Comparison of ENCODE assay signal across 8 cellular contexts in the genomic region with DNA sequence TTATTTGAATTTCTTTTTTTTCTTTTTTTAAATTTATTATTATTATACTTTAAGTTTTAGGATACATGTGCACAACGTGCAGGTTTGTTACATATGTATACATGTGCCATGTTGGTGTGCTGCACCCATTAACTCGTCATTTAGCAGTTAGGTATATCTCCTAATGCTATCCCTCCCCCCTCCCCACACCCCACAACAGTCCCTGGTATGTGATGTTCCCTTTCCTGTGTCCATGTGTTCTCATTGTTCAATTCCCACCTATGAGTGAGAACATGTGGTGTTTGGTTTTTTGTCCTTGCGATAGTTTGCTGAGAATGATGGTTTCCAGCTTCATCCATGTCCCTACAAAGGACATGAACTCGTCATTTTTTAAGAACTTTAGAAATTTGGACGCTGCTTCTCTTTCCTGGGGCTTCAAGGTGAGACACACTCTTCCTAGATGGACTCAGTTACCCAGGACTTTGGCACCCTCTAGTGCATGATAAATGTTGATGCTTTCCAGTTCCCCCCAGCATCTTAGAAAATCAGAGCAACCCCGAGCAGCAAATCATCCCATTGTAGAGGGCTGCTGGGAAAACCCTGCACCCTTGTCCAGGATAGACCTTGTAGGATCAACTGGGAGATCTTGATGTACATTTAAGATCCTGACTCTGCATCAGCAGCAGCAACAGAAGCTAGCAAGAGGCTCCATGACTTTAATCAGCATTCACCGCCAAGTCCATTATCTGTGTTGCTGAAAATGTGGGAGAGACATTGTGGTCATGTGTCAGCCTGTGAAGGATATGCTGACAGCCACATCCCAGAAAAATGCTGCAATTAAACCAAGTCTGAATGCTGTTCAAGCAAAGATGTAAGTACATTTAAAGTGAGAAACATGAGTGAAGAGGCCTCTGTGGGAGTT.
A peak's percentile ranks its signal among the peaks of the same experiment; 100 is the strongest.
DNase-seq lines count a peak whose midpoint lies in the region; ATAC-seq, FAIRE-seq and TF ChIP-seq lines count a peak whose summit lies in the region.
"Not testable (repeated sequence)": the region's sequence is repeated elsewhere in the genome, so short reads cannot be mapped to it uniquely, and the experiment has no call there.

No MANE protein-coding gene starts in this region.

- H3K4me3 Mint-ChIP-seq in neural crest cell = not testable (repeated sequence)

- H2AFZ ChIP-seq in K562 (ENCODE audit: low read depth, low read length) = not testable (repeated sequence)

- not testable (repeated sequence) for H4K20me1 ChIP-seq in K562 (replicated peaks; ENCODE audit: control insufficient read depth, insufficient read depth, low read length)

- WGBS in K562 (ENCODE audit: insufficient coverage, low coverage, missing lambda C conversion rate) = 5% methylated on average over 6 of the region's 7 CpGs

- in situ Hi-C loops in GM13977 (cut with MboI; ENCODE audit: low pct_unique_long_range_greater_than_20kb, low sequenced_read_pairs, unreplicated experiment) = loop anchor here (10.0 kb wide), 1 partner anchor 499 kb away; no protein-coding TSS in a partner anchor
- in situ Hi-C loops in K562 (cut with MboI) = not testable (repeated sequence)

- not testable (repeated sequence) for H3K9me3 Mint-ChIP-seq in neural crest cell

- CTCF ChIA-PET in K562 (lab: Yijun Ruan, JAX; ENCODE audit: low intra/inter-chr PET ratio) = interaction anchor here (0.6 kb wide), 1 partner anchor 508 kb away, joined by 3 read pairs; no protein-coding TSS in a partner anchor

- not testable (repeated sequence) for H3K9ac ChIP-seq in K562 (ENCODE audit: insufficient read depth in 1 of 2, low read depth in 2 of 2, low read length in 2 of 2)

- BruUV-seq in K562 (replicated peaks; lab: Mats Ljungman, UMichigan) = not testable (repeated sequence)

- intact Hi-C loops in K562 (cut with micrococcal nuclease) = loop anchor here (1.0 to 5.0 kb wide), 3 partner anchors 300 to 1041 kb away; no protein-coding TSS in a partner anchor
- intact Hi-C loops in left ventricle myocardium inferior (cut with micrococcal nuclease) = loop anchor here (5.0 kb wide), 1 partner anchor 506 kb away; no protein-coding TSS in a partner anchor

- not testable (repeated sequence) for TF ChIP-seq POLR2A in K562 (conservative IDR thresholded peaks at IDR 0.05)

- TF ChIP-seq CTCF in BE2C (IDR thresholded peaks at IDR 0.05; ENCODE audit: low read depth, low read length) (peak; percentile 76), GM13977 (IDR thresholded peaks at IDR 0.05; ENCODE audit: extremely low read depth, insufficient read depth, missing control alignments) (peak; percentile 61), K562 (IDR thresholded peaks at IDR 0.05 in 2 of 3, conservative IDR thresholded peaks at IDR 0.05 in 1 of 3; ENCODE audit: insufficient read depth in 2 of 3, low read depth in 1 of 3, low read length in 3 of 3) (peak; percentile 54 to 66 (median 56)), left ventricle myocardium inferior (IDR thresholded peaks at IDR 0.05; ENCODE audit: borderline replicate concordance) (peak; percentile 57), neural crest cell (conservative IDR thresholded peaks at IDR 0.05) (peak; percentile 61)

- not testable (repeated sequence) for H3K27me3 ChIP-seq in BE2C; K562 (ENCODE audit: control insufficient read depth in 2 of 2, insufficient read depth in 2 of 2, low read length in 2 of 2); left ventricle myocardium inferior (ENCODE audit: low read depth)

- H3K27me3 Mint-ChIP-seq in neural crest cell (ENCODE audit: low read depth) = peaks cover 23% of the 10 kb centered on the region

- ATAC-seq in K562 = peak; percentile 84

- H3K27ac ChIP-seq in K562 (ENCODE audit: extremely low read depth, low read depth, low read length); left ventricle myocardium inferior (replicated peaks): not testable (repeated sequence)

- not testable (repeated sequence) for H3K36me3 ChIP-seq in BE2C; K562 (ENCODE audit: control insufficient read depth, insufficient read depth, low read length); left ventricle myocardium inferior

- H3K4me1 Mint-ChIP-seq in neural crest cell = not testable (repeated sequence)

- POLR2A ChIA-PET in K562 (lab: Yijun Ruan, JAX) = interaction anchor here (1.0 kb wide), 1 partner anchor 509 kb away, joined by 6 read pairs; no protein-coding TSS in a partner anchor

- not testable (repeated sequence) for H3K9me1 ChIP-seq in K562 (ENCODE audit: control insufficient read depth, insufficient read depth, low read length)

- not testable (repeated sequence) for H3K9me3 ChIP-seq in BE2C; K562 (replicated peaks; ENCODE audit: control insufficient read depth, insufficient read depth, low read depth, low read length); left ventricle myocardium inferior (replicated peaks)

- not testable (repeated sequence) for H3K4me1 ChIP-seq in BE2C; K562 (replicated peaks in 1 of 2; ENCODE audit: control insufficient read depth in 2 of 2, insufficient read depth in 2 of 2, low read length in 2 of 2); left ventricle myocardium inferior

- DNase-seq in BE2C (peak; percentile 57), GM13977 (ENCODE audit: low spot score) (peak; percentile 25), HT-29 (ENCODE audit: low spot score) (peak; percentile 42), NCI-H2081 treated with DMSO at 0.1 percent for 48 hours (lab: John Stamatoyannopoulos, UW) (peak; percentile 33), OCI-M1 (lab: John Stamatoyannopoulos, UW) (peak; percentile 46), K562 (ENCODE audit: extremely low read depth in 1 of 4, low spot score in 3 of 4) (peak; percentile 25 to 62 (median 39)), neural crest cell (ENCODE audit: low read depth, low spot score) (peak; percentile 11)
- not testable (repeated sequence) for DNase-seq in left ventricle myocardium inferior

- FAIRE-seq in K562 (lab: Jason Lieb, UNC) = peak; percentile 72

- TF ChIP-seq EP300 in K562 (IDR thresholded peaks at IDR 0.05; ENCODE audit: low read length) = not testable (repeated sequence)

- not testable (repeated sequence) for H3K79me2 ChIP-seq in K562 (ENCODE audit: control insufficient read depth, insufficient read depth, low read length)

- H3K27ac Mint-ChIP-seq in neural crest cell (ENCODE audit: unreplicated experiment) = not testable (repeated sequence)

- H3K36me3 Mint-ChIP-seq in neural crest cell (ENCODE audit: low read depth) = not testable (repeated sequence)

- peak; percentile 66 to 77 for TF ChIP-seq RAD21 in K562 (CRISPR knock-in tag; conservative IDR thresholded peaks at IDR 0.05 in 1 of 2, IDR thresholded peaks at IDR 0.05 in 1 of 2)

- not testable (repeated sequence) for H3K4me2 ChIP-seq in K562 (ENCODE audit: insufficient read depth, low read length)

- not testable (repeated sequence) for H3K4me3 ChIP-seq in BE2C (ENCODE audit: low read depth, low read length); K562; left ventricle myocardium inferior

TF ChIP-seq in K562, 482 proteins besides CTCF, POLR2A, EP300 and RAD21:
- TF ChIP-seq, protein P1, sequence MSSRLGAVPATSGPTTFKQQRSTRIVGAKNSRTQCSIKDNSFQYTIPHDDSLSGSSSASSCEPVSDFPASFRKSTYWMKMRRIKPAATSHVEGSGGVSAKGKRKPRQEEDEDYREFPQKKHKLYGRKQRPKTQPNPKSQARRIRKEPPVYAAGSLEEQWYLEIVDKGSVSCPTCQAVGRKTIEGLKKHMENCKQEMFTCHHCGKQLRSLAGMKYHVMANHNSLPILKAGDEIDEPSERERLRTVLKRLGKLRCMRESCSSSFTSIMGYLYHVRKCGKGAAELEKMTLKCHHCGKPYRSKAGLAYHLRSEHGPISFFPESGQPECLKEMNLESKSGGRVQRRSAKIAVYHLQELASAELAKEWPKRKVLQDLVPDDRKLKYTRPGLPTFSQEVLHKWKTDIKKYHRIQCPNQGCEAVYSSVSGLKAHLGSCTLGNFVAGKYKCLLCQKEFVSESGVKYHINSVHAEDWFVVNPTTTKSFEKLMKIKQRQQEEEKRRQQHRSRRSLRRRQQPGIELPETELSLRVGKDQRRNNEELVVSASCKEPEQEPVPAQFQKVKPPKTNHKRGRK (tag; IDR thresholded peaks at IDR 0.05) = 0 out of 2 replicates have a peak, but pooled peaks have one; percentile 15
- TF ChIP-seq RB1 (IDR thresholded peaks at IDR 0.05; ENCODE audit: low read depth) (0 out of 2 replicates have a peak, but pooled peaks have one; percentile 14), SMC3 (conservative IDR thresholded peaks at IDR 0.05; ENCODE audit: insufficient read depth, low read depth, low read length) (0 out of 2 replicates have a peak, but pooled peaks have one; percentile 45)
- TF ChIP-seq, protein P2, sequence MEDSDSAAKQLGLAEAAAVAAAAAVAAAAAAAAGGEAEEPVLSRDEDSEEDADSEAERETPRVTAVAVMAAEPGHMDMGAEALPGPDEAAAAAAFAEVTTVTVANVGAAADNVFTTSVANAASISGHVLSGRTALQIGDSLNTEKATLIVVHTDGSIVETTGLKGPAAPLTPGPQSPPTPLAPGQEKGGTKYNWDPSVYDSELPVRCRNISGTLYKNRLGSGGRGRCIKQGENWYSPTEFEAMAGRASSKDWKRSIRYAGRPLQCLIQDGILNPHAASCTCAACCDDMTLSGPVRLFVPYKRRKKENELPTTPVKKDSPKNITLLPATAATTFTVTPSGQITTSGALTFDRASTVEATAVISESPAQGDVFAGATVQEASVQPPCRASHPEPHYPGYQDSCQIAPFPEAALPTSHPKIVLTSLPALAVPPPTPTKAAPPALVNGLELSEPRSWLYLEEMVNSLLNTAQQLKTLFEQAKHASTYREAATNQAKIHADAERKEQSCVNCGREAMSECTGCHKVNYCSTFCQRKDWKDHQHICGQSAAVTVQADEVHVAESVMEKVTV (CRISPR knock-in tag; IDR thresholded peaks at IDR 0.05) = peak; percentile 41; the same call in 1 of the 2 replicates
